8 cellular contexts compared by ENCODE assay signal in the genomic region with DNA sequence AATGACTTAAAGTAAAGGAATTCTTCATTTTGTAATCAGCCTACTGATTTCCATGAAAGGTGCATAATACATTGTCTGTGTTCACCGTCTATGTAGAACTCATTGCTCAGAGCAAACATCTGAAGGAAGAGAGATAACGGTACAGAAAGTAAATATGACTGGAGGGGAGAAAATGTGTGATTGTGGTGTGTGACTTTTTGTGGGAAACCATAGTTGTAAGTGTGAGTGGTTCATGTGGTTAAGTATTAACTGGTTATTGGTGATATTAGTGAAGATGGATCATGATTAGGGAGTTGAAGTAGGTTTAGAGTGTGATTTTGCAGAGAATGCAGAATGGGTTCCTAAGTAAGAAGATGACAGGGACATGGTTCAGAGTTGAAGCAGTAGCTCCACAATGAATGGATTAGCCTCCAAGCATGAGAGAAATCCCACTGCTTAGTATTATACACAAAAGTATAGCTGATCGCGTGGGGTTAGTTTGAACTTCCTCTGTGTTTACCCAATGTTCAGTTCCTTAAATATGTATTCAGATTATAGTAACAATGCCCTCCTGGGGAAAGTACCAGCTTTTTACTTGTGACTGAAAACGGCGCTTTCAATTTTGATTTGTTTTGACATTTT.
DNase-seq lines count a peak whose midpoint lies in the region; ATAC-seq and TF ChIP-seq lines count a peak whose summit lies in the region.
"Had no signal": no experiment of that assay in that cellular context is flagged by ENCODE, and none has a peak within 500 bp of the region (broad histone marks: within the 10 kb centered on the region; RNA-seq: fewer than 3 reads in every experiment).

No MANE protein-coding gene starts in this region.

- H3K9me3 ChIP-seq in PC-3 (ENCODE audit: low read length): no peaks in the 10 kb centered on the region

- POLR2A ChIA-PET in naive thymus-derived CD8-positive, alpha-beta T cell (lab: Charles Lee): no interaction called here
- POLR2A ChIA-PET in PC-3 (lab: Charles Lee; ENCODE audit: unreplicated experiment): no interaction called here

- H3K9me2 ChIP-seq in PC-3 (replicated peaks; ENCODE audit: low read length): no peaks in the 10 kb centered on the region

- H2AFZ ChIP-seq in PC-3 (ENCODE audit: low read length): no peak overlapping the region

- no peak overlapping the region for H3K9ac ChIP-seq in PC-3 (ENCODE audit: low read length)

- no peak for TF ChIP-seq CTCF in PC-3 (conservative IDR thresholded peaks at IDR 0.05; ENCODE audit: low read depth, low read length)

- no peaks in the 10 kb centered on the region for H3K27me3 ChIP-seq in PC-3 (ENCODE audit: low read length)

- peaks cover 8% of the 10 kb centered on the region for H3K4me1 ChIP-seq in PC-3 (ENCODE audit: insufficient read depth, low read length)

- H3K27ac Mint-ChIP-seq in naive thymus-derived CD8-positive, alpha-beta T cell: peak overlapping the region in 8 of 10 donors; percentile 0 to 69 (median 30)

- H4K20me1 ChIP-seq in PC-3 (ENCODE audit: low read length): no peaks in the 10 kb centered on the region

- H3K4me2 ChIP-seq in PC-3 (ENCODE audit: low read length): no peak overlapping the region

- peaks cover 14 to 79% (median 45%) of the 10 kb centered on the region in 4 donors for H3K4me1 Mint-ChIP-seq in naive thymus-derived CD8-positive, alpha-beta T cell

- no peaks in the 10 kb centered on the region for H3K36me3 ChIP-seq in PC-3 (ENCODE audit: low read depth, low read length)

- peak; percentile 82 for ATAC-seq in GM18861 (IDR thresholded peaks at IDR 0.05; ENCODE audit: unreplicated experiment)
- peak; percentile 92 for ATAC-seq in GM21619 (IDR thresholded peaks at IDR 0.05; ENCODE audit: unreplicated experiment)
- peak; percentile 81 for ATAC-seq in HG03521 (IDR thresholded peaks at IDR 0.05; ENCODE audit: unreplicated experiment)
- peak; percentile 50 to 61 for ATAC-seq in naive thymus-derived CD8-positive, alpha-beta T cell
- no peak for ATAC-seq in PC-3

- H3K4me3 ChIP-seq in PC-3 (ENCODE audit: low read length): no peak overlapping the region

- H3K79me2 ChIP-seq in PC-3 (ENCODE audit: low read length): no peaks in the 10 kb centered on the region

- no peak overlapping the region for H3K27ac ChIP-seq in PC-3 (ENCODE audit: low read length)

- no peaks in the 10 kb centered on the region for H3K27me3 Mint-ChIP-seq in naive thymus-derived CD8-positive, alpha-beta T cell

- no TSS peak for BruUV-seq in PC-3 (replicated peaks; lab: Mats Ljungman, UMichigan)

- CTCF ChIA-PET in PC-3 (lab: Charles Lee): no interaction called here

- peak in 1 of 10 donors; percentile 11 for DNase-seq in naive thymus-derived CD8-positive, alpha-beta T cell
- no peak for DNase-seq in PC-3
- no peak for DNase-seq in SIG-M5 (lab: John Stamatoyannopoulos, UW)
- no peak for DNase-seq in head of caudate nucleus
- DNase-seq: SHP77 treated with DMSO at 0.1 percent for 48 hours had no signal

- H3F3A ChIP-seq in PC-3 (ENCODE audit: low read length, unreplicated experiment): no peaks in the 10 kb centered on the region

- intact Hi-C loops in PC-3 (cut with micrococcal nuclease) (no loop called here), head of caudate nucleus (cut with DNase I) (no loop called here)

- peaks cover 0 to 9% (median 0%) of the 10 kb centered on the region in 9 donors for H3K9me3 Mint-ChIP-seq in naive thymus-derived CD8-positive, alpha-beta T cell

- peak overlapping the region in 7 of 10 donors; percentile 0 to 45 (median 3) for H3K4me3 Mint-ChIP-seq in naive thymus-derived CD8-positive, alpha-beta T cell

- peaks cover 4 to 16% (median 7%) of the 10 kb centered on the region in 3 donors for H3K36me3 Mint-ChIP-seq in naive thymus-derived CD8-positive, alpha-beta T cell
